Comparison of ENCODE assay signal across 8 cellular contexts in the genomic region with DNA sequence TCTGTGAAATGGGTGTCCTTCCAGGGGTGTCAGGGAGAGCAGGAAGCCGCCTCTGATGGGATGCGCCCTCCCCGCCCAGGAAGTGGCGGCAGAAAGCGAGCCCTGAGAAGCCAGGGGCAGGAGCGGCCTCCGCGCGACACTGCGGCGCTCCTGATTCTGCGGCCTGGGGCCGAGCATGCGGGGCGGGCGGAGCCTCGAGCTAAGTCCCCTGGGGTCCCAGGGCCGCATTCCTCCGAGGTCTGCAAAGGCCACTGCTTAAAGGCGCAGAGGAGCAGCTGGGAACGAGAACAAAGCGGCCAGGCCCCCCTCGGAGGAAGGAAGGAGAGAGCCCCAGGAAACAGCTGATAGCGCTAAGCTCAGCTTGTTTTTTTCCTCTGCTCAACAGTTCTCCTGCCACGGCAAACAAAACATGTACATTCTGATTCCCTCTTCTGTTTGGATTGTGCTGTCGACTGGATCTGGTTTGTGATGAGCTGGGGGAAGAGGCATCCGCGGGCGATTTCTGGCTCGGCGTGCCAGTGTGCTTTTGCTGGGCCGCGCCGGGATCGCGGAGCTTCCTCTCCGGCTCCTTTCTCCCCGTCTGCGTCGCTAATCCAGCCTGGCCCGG. TPM values are rescaled to one million over a fixed set of nuclear protein-coding genes. Genes with fewer than 3 reads are reported as not detected.
DNase-seq lines count a peak whose midpoint lies in the region; ATAC-seq and TF ChIP-seq lines count a peak whose summit lies in the region.

No MANE protein-coding gene starts in this region.

- peaks cover 38 to 64% (median 58%) of the 10 kb centered on the region in 4 donors for H3K4me1 Mint-ChIP-seq in naive thymus-derived CD8-positive, alpha-beta T cell

- CTCF ChIA-PET in GM10248 (lab: Yijun Ruan, JAX), result interaction anchor here (1.1 to 1.4 kb wide), 4 partner anchors 15 to 153 kb away, joined by 3 to 5 read pairs (median 4); no protein-coding TSS in a partner anchor

- TF ChIP-seq CTCF in GM10248 (IDR thresholded peaks at IDR 0.05; ENCODE audit: control extremely low read depth, extremely low read depth, low read depth, missing control alignments), result no peak
- TF ChIP-seq CTCF in fibroblast of the aortic adventitia (IDR thresholded peaks at IDR 0.05; ENCODE audit: insufficient read depth, low read length), result no peak
- no peak for TF ChIP-seq CTCF in transverse colon (IDR thresholded peaks at IDR 0.05)

- peaks cover 21% of the 10 kb centered on the region for H3K4me1 ChIP-seq in HUES64 (ENCODE audit: insufficient read depth, low read length)
- H3K4me1 ChIP-seq in transverse colon, result peaks cover 15 to 29% (median 22%) of the 10 kb centered on the region in 4 donors

- WGBS in HUES64, result 4% methylated on average over 41 of the region's 41 CpGs
- 35% methylated on average over 40 of the region's 41 CpGs; no CpG with 5 or more reads in 1 of the 2 donors for WGBS in transverse colon (ENCODE audit: low coverage in 1 of 2), 2 donors

- H3K27ac ChIP-seq in HUES64 (ENCODE audit: low read depth, low read length) (peak overlapping the region; percentile 78), transverse colon (peak overlapping the region; percentile 81 to 89 (median 88))

- POLR2A ChIA-PET in GM10248 (lab: Yijun Ruan, JAX), result interaction anchor here (2.0 kb wide), 1 partner anchor 79 kb away, joined by 8 read pairs; a partner anchor contains a TSS
- POLR2A ChIA-PET in naive thymus-derived CD8-positive, alpha-beta T cell (lab: Charles Lee), result interaction anchor here (0.9 to 3.8 kb wide), 8 partner anchors 10 to 531 kb away, joined by 3 to 44 read pairs (median 4); a partner anchor contains a TSS

- peak; percentile 60 for DNase-seq in GM10248 (ENCODE audit: extremely low spot score)
- DNase-seq in activated T-helper 1 cell treated with Interleukin-2 at 50 U/mL for 16 hours (ENCODE audit: low read depth), result peak; percentile 19
- DNase-seq in fibroblast of the aortic adventitia (ENCODE audit: low read depth), result peak; percentile 45
- DNase-seq in naive thymus-derived CD8-positive, alpha-beta T cell, result peak in 7 of 10 donors; percentile 25 to 66 (median 42)
- peak; percentile 33 for DNase-seq in transverse colon
- DNase-seq in epidermal melanocyte (ENCODE audit: insufficient read length, low spot score), result no peak

- no peak for TF ChIP-seq POLR2A in transverse colon (IDR thresholded peaks at IDR 0.05)

- H3K4me3 Mint-ChIP-seq in naive thymus-derived CD8-positive, alpha-beta T cell, result peak overlapping the region; percentile 84 to 94 (median 90)

- peaks cover 0 to 2% (median 0%) of the 10 kb centered on the region in 9 donors for H3K9me3 Mint-ChIP-seq in naive thymus-derived CD8-positive, alpha-beta T cell

- intact Hi-C loops in transverse colon (cut with DNase I; ENCODE audit: low total_unique reads), result no loop called here

- in situ Hi-C loops in transverse colon (cut with MboI; ENCODE audit: low pct_ligation_motif_present in 1 of 4, low pct_unique_long_range_greater_than_20kb in 1 of 4, low sequenced_read_pairs in 3 of 4), result no loop called here

- no peaks in the 10 kb centered on the region for H3K36me3 Mint-ChIP-seq in naive thymus-derived CD8-positive, alpha-beta T cell

- peak overlapping the region; percentile 94 to 99 (median 97) for H3K27ac Mint-ChIP-seq in naive thymus-derived CD8-positive, alpha-beta T cell

- H3K27me3 Mint-ChIP-seq in naive thymus-derived CD8-positive, alpha-beta T cell, result no peaks in the 10 kb centered on the region

- peak; percentile 34 to 35 for ATAC-seq in naive thymus-derived CD8-positive, alpha-beta T cell
- ATAC-seq in HG02973 (IDR thresholded peaks at IDR 0.05; ENCODE audit: unreplicated experiment), result no peak

- H3K4me3 ChIP-seq in HUES64 (ENCODE audit: low read length) (peak overlapping the region; percentile 58), fibroblast of the aortic adventitia (ENCODE audit: low read depth, low read length) (peak overlapping the region; percentile 31), transverse colon (peak overlapping the region; percentile 5 to 52 (median 25))

- TF ChIP-seq EP300 in transverse colon (IDR thresholded peaks at IDR 0.05; ENCODE audit: low read depth), result no peak

- peak overlapping the region; percentile 67 for H3K9ac ChIP-seq in HUES64 (ENCODE audit: low read depth, low read length)

- H3K36me3 ChIP-seq in HUES64 (ENCODE audit: insufficient read depth, low read length), result no peaks in the 10 kb centered on the region
- H3K36me3 ChIP-seq in transverse colon, result no peaks in the 10 kb centered on the region

- no peaks in the 10 kb centered on the region for H3K9me3 ChIP-seq in HUES64 (ENCODE audit: insufficient read depth, low read depth, low read length)
- no peaks in the 10 kb centered on the region for H3K9me3 ChIP-seq in transverse colon

- peaks cover 25% of the 10 kb centered on the region for H3K27me3 ChIP-seq in HUES64 (ENCODE audit: insufficient read depth, low read length)
- no peaks in the 10 kb centered on the region for H3K27me3 ChIP-seq in transverse colon

RNA-seq across cellular contexts. Expression of a gene that starts 34.1 kb away (rescaled TPM):
- polyA plus RNA-seq in HUES64 (2013, experiment 1 of 2), result not detected
- not detected for polyA plus RNA-seq in HUES64 (2013, experiment 2 of 2)
- total RNA-seq in fibroblast of the aortic adventitia (ENCODE audit: low replicate concordance) (not detected in 2 replicates), transverse colon (under 1 TPM in 1 of 4 donors, not detected in 3; 0.16 TPM)
- total RNA-seq in naive thymus-derived CD8-positive, alpha-beta T cell, result under 1 TPM; 0.42 to 0.44 TPM
- polyA plus RNA-seq in naive thymus-derived CD8-positive, alpha-beta T cell, result not detected

RNA-seq across cellular contexts. Expression of a gene that starts 59.2 kb away (rescaled TPM):
- polyA plus RNA-seq in HUES64 (2013, experiment 1 of 2), result 103 TPM
- 110 TPM for polyA plus RNA-seq in HUES64 (2013, experiment 2 of 2)
- total RNA-seq in fibroblast of the aortic adventitia (ENCODE audit: low replicate concordance) (41.2 and 64.7 TPM in 2 replicates), transverse colon (100 to 1,000 TPM in 1 of 4 donors, 10 to 100 TPM in 3; 23.7 to 122 (median 58.5) TPM)
- 10 to 100 TPM; 52.5 to 54.5 TPM for total RNA-seq in naive thymus-derived CD8-positive, alpha-beta T cell
- polyA plus RNA-seq in naive thymus-derived CD8-positive, alpha-beta T cell, result 100 to 1,000 TPM; 114 to 116 (median 115) TPM
